ENCODE assay signal across 8 cellular contexts in genomic region chr4:7964890-7965662, GRCh38. TPM values are rescaled to one million over a fixed set of nuclear protein-coding genes. Genes with fewer than 3 reads are reported as not detected.
DNase-seq lines count a peak whose midpoint lies in the region; ATAC-seq and TF ChIP-seq lines count a peak whose summit lies in the region.

No MANE protein-coding gene starts in this region.

- H3K36me3 ChIP-seq in thymus (ENCODE audit: control insufficient read depth, insufficient read depth), result no peaks in the 10 kb centered on the region

- no peak overlapping the region for H3K4me3 Mint-ChIP-seq in activated CD8-positive, alpha-beta T cell treated with anti-CD3 and anti-CD28 coated beads for 36 hours
- H3K4me3 Mint-ChIP-seq in activated CD8-positive, alpha-beta T cell treated with anti-CD3 and anti-CD28 coated beads, Interleukin-2, amount 10 ng/mL, durations not matched to agents 7 days and 5 days, result no peak overlapping the region
- H3K4me3 Mint-ChIP-seq in activated naive CD4-positive, alpha-beta T cell treated with anti-CD3 and anti-CD28 coated beads, Interleukin-2, amount 10 ng/mL, durations not matched to agents 7 days and 5 days, result no peak overlapping the region

- peaks cover under 1% of the 10 kb centered on the region for H3K36me3 Mint-ChIP-seq in activated CD8-positive, alpha-beta T cell treated with anti-CD3 and anti-CD28 coated beads for 36 hours (ENCODE audit: low read depth)
- H3K36me3 Mint-ChIP-seq in activated CD8-positive, alpha-beta T cell treated with anti-CD3 and anti-CD28 coated beads, Interleukin-2, amount 10 ng/mL, durations not matched to agents 7 days and 5 days (ENCODE audit: low read depth), result peaks cover 2% of the 10 kb centered on the region
- peaks cover 3% of the 10 kb centered on the region for H3K36me3 Mint-ChIP-seq in activated naive CD4-positive, alpha-beta T cell treated with anti-CD3 and anti-CD28 coated beads, Interleukin-2, amount 10 ng/mL, durations not matched to agents 7 days and 5 days

- CTCF ChIA-PET in activated CD8-positive, alpha-beta T cell treated with anti-CD3 and anti-CD28 coated beads for 36 hours (lab: Charles Lee), result interaction anchor here (1.7 kb wide), 1 partner anchor 21 kb away, joined by 6 read pairs; no protein-coding TSS in a partner anchor
- CTCF ChIA-PET in activated CD8-positive, alpha-beta T cell treated with anti-CD3 and anti-CD28 coated beads, Interleukin-2, amount 10 ng/mL, durations not matched to agents 7 days and 5 days (lab: Charles Lee), result interaction anchor here (0.8 to 1.5 kb wide), 4 partner anchors 25 to 163 kb away, joined by 3 to 5 read pairs (median 4); partner anchors contain the start of gene AFAP1
- CTCF ChIA-PET in activated naive CD4-positive, alpha-beta T cell treated with anti-CD3 and anti-CD28 coated beads, Interleukin-2, amount 10 ng/mL, durations not matched to agents 7 days and 5 days (lab: Charles Lee), result interaction anchor here (0.8 to 3.4 kb wide), 7 partner anchors 8 to 161 kb away, joined by 3 to 20 read pairs (median 4); partner anchors contain the start of gene AFAP1

- no peak overlapping the region for H3K4me3 ChIP-seq in thymus (ENCODE audit: low read length)

- H3K27ac Mint-ChIP-seq in activated CD8-positive, alpha-beta T cell treated with anti-CD3 and anti-CD28 coated beads for 36 hours, result peak overlapping the region; percentile 79
- H3K27ac Mint-ChIP-seq in activated CD8-positive, alpha-beta T cell treated with anti-CD3 and anti-CD28 coated beads, Interleukin-2, amount 10 ng/mL, durations not matched to agents 7 days and 5 days, result no peak overlapping the region
- H3K27ac Mint-ChIP-seq in activated naive CD4-positive, alpha-beta T cell treated with anti-CD3 and anti-CD28 coated beads, Interleukin-2, amount 10 ng/mL, durations not matched to agents 7 days and 5 days, result peak overlapping the region; percentile 69

- no peaks in the 10 kb centered on the region for H3K9me3 ChIP-seq in thymus (ENCODE audit: control insufficient read depth)

- DNase-seq in activated CD8-positive, alpha-beta T cell treated with anti-CD3 and anti-CD28 coated beads for 36 hours, result peak; percentile 70
- DNase-seq in activated CD8-positive, alpha-beta T cell treated with anti-CD3 and anti-CD28 coated beads, Interleukin-2, amount 10 ng/mL, durations not matched to agents 7 days and 5 days, result no peak
- DNase-seq in activated naive CD4-positive, alpha-beta T cell treated with anti-CD3 and anti-CD28 coated beads, Interleukin-2, amount 10 ng/mL, durations not matched to agents 7 days and 5 days, result peak; percentile 46
- peak; percentile 84 for DNase-seq in islet precursor cell

- ATAC-seq in activated CD8-positive, alpha-beta T cell treated with anti-CD3 and anti-CD28 coated beads for 36 hours, result no peak
- ATAC-seq in activated CD8-positive, alpha-beta T cell treated with anti-CD3 and anti-CD28 coated beads, Interleukin-2, amount 10 ng/mL, durations not matched to agents 7 days and 5 days, result no peak
- ATAC-seq in GM18858 (IDR thresholded peaks at IDR 0.05; ENCODE audit: unreplicated experiment), result no peak
- ATAC-seq in HG03139 (IDR thresholded peaks at IDR 0.05; ENCODE audit: unreplicated experiment), result no peak
- ATAC-seq in HG03439 (IDR thresholded peaks at IDR 0.05; ENCODE audit: unreplicated experiment), result no peak

- H3K27ac ChIP-seq in thymus (ENCODE audit: low read depth), result peak overlapping the region; percentile 71

- no peaks in the 10 kb centered on the region for H3K4me1 ChIP-seq in thymus (ENCODE audit: control insufficient read depth, insufficient read depth, low read length)

- peaks cover 11% of the 10 kb centered on the region for H3K27me3 Mint-ChIP-seq in activated CD8-positive, alpha-beta T cell treated with anti-CD3 and anti-CD28 coated beads for 36 hours
- peaks cover 4% of the 10 kb centered on the region for H3K27me3 Mint-ChIP-seq in activated CD8-positive, alpha-beta T cell treated with anti-CD3 and anti-CD28 coated beads, Interleukin-2, amount 10 ng/mL, durations not matched to agents 7 days and 5 days (ENCODE audit: low read depth)
- H3K27me3 Mint-ChIP-seq in activated naive CD4-positive, alpha-beta T cell treated with anti-CD3 and anti-CD28 coated beads, Interleukin-2, amount 10 ng/mL, durations not matched to agents 7 days and 5 days, result peaks cover 16% of the 10 kb centered on the region

- H3K27me3 ChIP-seq in thymus (ENCODE audit: control insufficient read depth, insufficient read depth), result no peaks in the 10 kb centered on the region

- POLR2A ChIA-PET in activated CD8-positive, alpha-beta T cell treated with anti-CD3 and anti-CD28 coated beads for 36 hours (lab: Charles Lee), result interaction anchor here (0.7 kb wide), 1 partner anchor 29 kb away, joined by 3 read pairs; no protein-coding TSS in a partner anchor
- POLR2A ChIA-PET in activated CD8-positive, alpha-beta T cell treated with anti-CD3 and anti-CD28 coated beads, Interleukin-2, amount 10 ng/mL, durations not matched to agents 7 days and 5 days (lab: Charles Lee), result no interaction called here

- TF ChIP-seq CTCF in activated CD8-positive, alpha-beta T cell treated with anti-CD3 and anti-CD28 coated beads for 36 hours (IDR thresholded peaks at IDR 0.05), result no peak

- 65% methylated on average over 23 of the region's 23 CpGs for WGBS in thymus

- H3K9me3 Mint-ChIP-seq in activated CD8-positive, alpha-beta T cell treated with anti-CD3 and anti-CD28 coated beads for 36 hours, result no peaks in the 10 kb centered on the region
- no peaks in the 10 kb centered on the region for H3K9me3 Mint-ChIP-seq in activated CD8-positive, alpha-beta T cell treated with anti-CD3 and anti-CD28 coated beads, Interleukin-2, amount 10 ng/mL, durations not matched to agents 7 days and 5 days (ENCODE audit: insufficient read depth)
- H3K9me3 Mint-ChIP-seq in activated naive CD4-positive, alpha-beta T cell treated with anti-CD3 and anti-CD28 coated beads, Interleukin-2, amount 10 ng/mL, durations not matched to agents 7 days and 5 days, result no peaks in the 10 kb centered on the region

- H3K4me1 Mint-ChIP-seq in activated CD8-positive, alpha-beta T cell treated with anti-CD3 and anti-CD28 coated beads for 36 hours (ENCODE audit: low read depth), result peaks cover 77% of the 10 kb centered on the region
- H3K4me1 Mint-ChIP-seq in activated CD8-positive, alpha-beta T cell treated with anti-CD3 and anti-CD28 coated beads, Interleukin-2, amount 10 ng/mL, durations not matched to agents 7 days and 5 days (ENCODE audit: low read depth), result peaks cover 63% of the 10 kb centered on the region
- H3K4me1 Mint-ChIP-seq in activated naive CD4-positive, alpha-beta T cell treated with anti-CD3 and anti-CD28 coated beads, Interleukin-2, amount 10 ng/mL, durations not matched to agents 7 days and 5 days, result peaks cover 79% of the 10 kb centered on the region

- intact Hi-C loops in activated CD8-positive, alpha-beta T cell treated with anti-CD3 and anti-CD28 coated beads for 36 hours (cut with micrococcal nuclease), result loop anchor here (5.0 kb wide), 1 partner anchor 108 kb away; no protein-coding TSS in a partner anchor

RNA-seq across cellular contexts. Expression of gene AFAP1, which starts 25.4 kb away (rescaled TPM):
- 10 to 100 TPM; 25.5 to 26.5 TPM for total RNA-seq in activated CD8-positive, alpha-beta T cell treated with anti-CD3 and anti-CD28 coated beads for 36 hours
- 1 to 10 TPM; 5.3 to 6.2 TPM for total RNA-seq in activated CD8-positive, alpha-beta T cell treated with anti-CD3 and anti-CD28 coated beads, Interleukin-2, amount 10 ng/mL, durations not matched to agents 7 days and 5 days
- polyA plus RNA-seq in thymus, result 4.5 TPM
